In genomic region chr2:113258748-113259147, GRCh38 we compare ENCODE assay signal across 19 cellular contexts. TPM values are rescaled to one million over a fixed set of nuclear protein-coding genes. Genes with fewer than 3 reads are reported as not detected.
"Had no signal": no experiment of that assay in that cellular context is flagged by ENCODE, and none has a peak within 500 bp of the region (broad histone marks: within the 10 kb centered on the region; RNA-seq: fewer than 3 reads in every experiment).

No MANE protein-coding gene starts in this region.

- H3K9me3 ChIP-seq: right atrium auricular region, sigmoid colon, upper lobe of left lung, vagina had no signal

- H3K9me3 Mint-ChIP-seq: endodermal cell, immature natural killer cell had no signal

- ATAC-seq: foreskin keratinocyte had no signal

- H3K27me3 ChIP-seq: foreskin keratinocyte, right atrium auricular region, sigmoid colon, upper lobe of left lung, vagina had no signal

- H3K4me3 ChIP-seq: coronary artery, lung, right atrium auricular region, sigmoid colon, skin epidermis, upper lobe of left lung, vagina had no signal

- H3K4me3 Mint-ChIP-seq: endodermal cell, immature natural killer cell had no signal

- H3K4me1 ChIP-seq: sigmoid colon, vagina had no signal

- H3K36me3 ChIP-seq: right atrium auricular region, sigmoid colon, upper lobe of left lung, vagina had no signal

- H3K27ac Mint-ChIP-seq: endodermal cell, immature natural killer cell had no signal

- H3K27ac ChIP-seq: coronary artery, foreskin keratinocyte, right atrium auricular region, sigmoid colon, skin epidermis, vagina had no signal

- DNase-seq: effector CD4-positive, alpha-beta T cell; endodermal cell; erythroblast; foreskin keratinocyte; immature natural killer cell; left ventricle myocardium superior; mesenchymal stem cell; midbrain; posterior cingulate gyrus; sigmoid colon; stimulated activated naive CD4-positive, alpha-beta T cell treated with Interleukin-2 at 50 U/mL for 16 hours had no signal

RNA-seq across cellular contexts. Expression of gene PAX8, which starts 20.0 kb away (rescaled TPM):
- total RNA-seq: osteocyte had no signal
- polyA plus RNA-seq: neural cell had no signal
